ENCODE assay signal across 28 cellular contexts in genomic region chr1:182381962-182382819, GRCh38. TPM values are rescaled to one million over a fixed set of nuclear protein-coding genes. Genes with fewer than 3 reads are reported as not detected.
DNase-seq lines count a peak whose midpoint lies in the region; ATAC-seq and TF ChIP-seq lines count a peak whose summit lies in the region.
"Had no signal": no experiment of that assay in that cellular context is flagged by ENCODE, and none has a peak within 500 bp of the region (broad histone marks: within the 10 kb centered on the region; RNA-seq: fewer than 3 reads in every experiment).

No MANE protein-coding gene starts in this region.

- peaks cover 35% of the 10 kb centered on the region for H3K36me3 Mint-ChIP-seq in effector memory CD8-positive, alpha-beta T cell (ENCODE audit: insufficient read depth)
- peaks cover 19 to 47% (median 22%) of the 10 kb centered on the region in 5 donors for H3K36me3 Mint-ChIP-seq in naive thymus-derived CD4-positive, alpha-beta T cell

- POLR2A ChIA-PET in naive thymus-derived CD4-positive, alpha-beta T cell (lab: Charles Lee), result no interaction called here

- intact Hi-C loops in naive thymus-derived CD4-positive, alpha-beta T cell (cut with micrococcal nuclease), result no loop called here
- intact Hi-C loops in thyroid gland (cut with DNase I), result no loop called here

- 91 to 93% methylated on average over 9 of the region's 9 CpGs for WGBS in thyroid gland, 2 donors

- peaks cover 3% of the 10 kb centered on the region for H3K4me1 ChIP-seq in RWPE2 (ENCODE audit: insufficient read depth, poor library complexity, severe bottlenecking)
- no peaks in the 10 kb centered on the region for H3K4me1 ChIP-seq in naive thymus-derived CD4-positive, alpha-beta T cell (ENCODE audit: control insufficient read depth in 2 of 2, insufficient read depth in 2 of 2, low read length in 2 of 2)
- H3K4me1 ChIP-seq in thyroid gland, result peaks cover 29 to 37% of the 10 kb centered on the region in 2 donors
- H3K4me1 ChIP-seq: adrenal gland, uterus had no signal

- H3K4me3 ChIP-seq in RWPE2 (ENCODE audit: severe bottlenecking), result no peak overlapping the region
- no peak overlapping the region for H3K4me3 ChIP-seq in naive thymus-derived CD4-positive, alpha-beta T cell (ENCODE audit: low read length)
- H3K4me3 ChIP-seq in thyroid gland (replicated peaks in 1 of 3), result no peak overlapping the region
- H3K4me3 ChIP-seq: adrenal gland, ovary, sigmoid colon, uterus had no signal

- no peaks in the 10 kb centered on the region for H3K9me3 ChIP-seq in RWPE2 (ENCODE audit: severe bottlenecking)
- no peaks in the 10 kb centered on the region for H3K9me3 ChIP-seq in naive thymus-derived CD4-positive, alpha-beta T cell (ENCODE audit: control insufficient read depth in 2 of 3, low read length in 3 of 3)
- no peaks in the 10 kb centered on the region for H3K9me3 ChIP-seq in thyroid gland
- H3K9me3 ChIP-seq: adrenal gland, ovary, sigmoid colon, uterus had no signal

- H3K4me1 Mint-ChIP-seq in effector memory CD8-positive, alpha-beta T cell (ENCODE audit: low read depth in 2 of 2), result no peaks in the 10 kb centered on the region
- peaks cover 0 to 8% (median 0%) of the 10 kb centered on the region in 7 donors for H3K4me1 Mint-ChIP-seq in naive thymus-derived CD4-positive, alpha-beta T cell

- no peak for TF ChIP-seq POLR2A in thyroid gland (IDR thresholded peaks at IDR 0.05)

- peak overlapping the region; percentile 3 to 46 for H3K27ac Mint-ChIP-seq in effector memory CD8-positive, alpha-beta T cell
- no peak overlapping the region for H3K27ac Mint-ChIP-seq in naive thymus-derived CD4-positive, alpha-beta T cell
- H3K27ac Mint-ChIP-seq: activated T-cell treated with anti-CD3 and anti-CD28 coated beads, Interleukin-2, amount 50 U/mL, for 24 hours had no signal

- H3K36me3 ChIP-seq in RWPE2 (ENCODE audit: low read depth), result peaks cover 53% of the 10 kb centered on the region
- H3K36me3 ChIP-seq in naive thymus-derived CD4-positive, alpha-beta T cell (ENCODE audit: control insufficient read depth in 2 of 3, insufficient read depth in 3 of 3, low read length in 3 of 3), result peaks cover 0 to 34% (median 0%) of the 10 kb centered on the region in 3 experiments
- H3K36me3 ChIP-seq in thyroid gland, result peaks cover 50 to 53% of the 10 kb centered on the region in 2 donors
- H3K36me3 ChIP-seq: ovary, uterus had no signal

- H3K9me3 Mint-ChIP-seq in effector memory CD8-positive, alpha-beta T cell, result no peaks in the 10 kb centered on the region
- H3K9me3 Mint-ChIP-seq in naive thymus-derived CD4-positive, alpha-beta T cell, result no peaks in the 10 kb centered on the region
- H3K9me3 Mint-ChIP-seq: activated T-cell treated with anti-CD3 and anti-CD28 coated beads, Interleukin-2, amount 50 U/mL, for 24 hours; CD4-positive, alpha-beta memory T cell had no signal

- ATAC-seq in RWPE2 (ENCODE audit: low read depth), result peak; percentile 7; the same call in 1 of the 3 replicates
- no peak for ATAC-seq in effector memory CD8-positive, alpha-beta T cell (replicated peaks)
- peak; percentile 26 for ATAC-seq in naive thymus-derived CD4-positive, alpha-beta T cell
- no peak for ATAC-seq in HG03439 (IDR thresholded peaks at IDR 0.05; ENCODE audit: unreplicated experiment)
- ATAC-seq: foreskin keratinocyte had no signal

- DNase-seq in RWPE2 (ENCODE audit: low spot score) (no peak), thyroid gland (no peak), COR-L47 (lab: John Stamatoyannopoulos, UW) (no peak), GF-D8 (lab: John Stamatoyannopoulos, UW) (no peak)
- no peak for DNase-seq in effector memory CD8-positive, alpha-beta T cell
- DNase-seq in naive thymus-derived CD4-positive, alpha-beta T cell, result no peak
- DNase-seq: activated CD8-positive, alpha-beta memory T cell treated with anti-CD3 and anti-CD28 coated beads for 24 hours; activated T-cell treated with anti-CD3 and anti-CD28 coated beads, Interleukin-2, amount 50 U/mL, for 24 hours; adrenal gland; CD4-positive, alpha-beta memory T cell; dermis blood vessel endothelial cell; GDM1; hippocampal formation; islet precursor cell; MV-4-11; NCI-H2171; ovary; SHP77; sigmoid colon; uterus had no signal

- no peaks in the 10 kb centered on the region for H3K27me3 ChIP-seq in RWPE2 (ENCODE audit: insufficient read depth, poor library complexity, severe bottlenecking)
- H3K27me3 ChIP-seq in naive thymus-derived CD4-positive, alpha-beta T cell (ENCODE audit: control insufficient read depth in 2 of 2, insufficient read depth in 2 of 2, low read length in 2 of 2), result no peaks in the 10 kb centered on the region
- H3K27me3 ChIP-seq in thyroid gland, result no peaks in the 10 kb centered on the region
- H3K27me3 ChIP-seq: adrenal gland, foreskin keratinocyte, ovary, sigmoid colon, uterus had no signal

- CTCF ChIA-PET in naive thymus-derived CD4-positive, alpha-beta T cell (lab: Charles Lee), result no interaction called here

- H3K4me3 Mint-ChIP-seq in effector memory CD8-positive, alpha-beta T cell, result no peak overlapping the region
- H3K4me3 Mint-ChIP-seq in naive thymus-derived CD4-positive, alpha-beta T cell, result no peak overlapping the region
- H3K4me3 Mint-ChIP-seq: activated T-cell treated with anti-CD3 and anti-CD28 coated beads, Interleukin-2, amount 50 U/mL, for 24 hours; CD4-positive, alpha-beta memory T cell had no signal

- H3K27ac ChIP-seq in RWPE2 (ENCODE audit: poor library complexity, severe bottlenecking) (no peak overlapping the region), thyroid gland (peak overlapping the region in 2 of 3 donors; percentile 13 to 40)
- no peak overlapping the region for H3K27ac ChIP-seq in naive thymus-derived CD4-positive, alpha-beta T cell (ENCODE audit: low read depth, low read length)
- H3K27ac ChIP-seq: epithelial cell of prostate, foreskin keratinocyte, KMS-11, ovary, uterus had no signal

- H3K27me3 Mint-ChIP-seq in effector memory CD8-positive, alpha-beta T cell, result no peaks in the 10 kb centered on the region
- H3K27me3 Mint-ChIP-seq in naive thymus-derived CD4-positive, alpha-beta T cell, result no peaks in the 10 kb centered on the region
- H3K27me3 Mint-ChIP-seq: activated T-cell treated with anti-CD3 and anti-CD28 coated beads, Interleukin-2, amount 50 U/mL, for 24 hours; CD4-positive, alpha-beta memory T cell had no signal

- TF ChIP-seq CTCF in RWPE2 (IDR thresholded peaks at IDR 0.05; ENCODE audit: poor library complexity, severe bottlenecking), result no peak
- TF ChIP-seq CTCF in thyroid gland (IDR thresholded peaks at IDR 0.05), result no peak

RNA-seq across cellular contexts. Expression of gene GLUL, which starts 9.4 kb away (rescaled TPM):
- total RNA-seq in naive thymus-derived CD4-positive, alpha-beta T cell, result 100 to 1,000 TPM in 3 of 5 experiments, 10 to 100 TPM in 2; 66.2 to 357 (median 112) TPM
- polyA plus RNA-seq in naive thymus-derived CD4-positive, alpha-beta T cell, result 10 to 100 TPM; 44.9 to 57.8 TPM
- 1,000 to 10,000 TPM; 1,653 to 2,736 (median 2,263) TPM for total RNA-seq in thyroid gland

RNA-seq across cellular contexts. Expression of gene TEDDM1, which starts 18.3 kb away (rescaled TPM):
- not detected for total RNA-seq in naive thymus-derived CD4-positive, alpha-beta T cell
- under 1 TPM; 0.07 TPM for polyA plus RNA-seq in naive thymus-derived CD4-positive, alpha-beta T cell
- not detected for total RNA-seq in thyroid gland
- total RNA-seq: adrenal gland; bronchial epithelial cell; CD4-positive, alpha-beta memory T cell; dermis blood vessel endothelial cell; foreskin keratinocyte; HT-29; lung microvascular endothelial cell; myocyte; ovary; sigmoid colon; uterus had no signal
- polyA plus RNA-seq: adrenal gland; CD4-positive, alpha-beta memory T cell; foreskin keratinocyte; sigmoid colon had no signal

Comparison
In these comparisons a context has a peak if more than half of its experiments do, and no peak if none do; other contexts are left out.
1. ATAC-seq: peak in RWPE2 (single experiment) and naive thymus-derived CD4-positive, alpha-beta T cell (single experiment); none in effector memory CD8-positive, alpha-beta T cell (single experiment) and HG03439 (single experiment).
2. H3K27ac ChIP-seq: peak in thyroid gland (2 of 3); none in RWPE2 (single experiment) and naive thymus-derived CD4-positive, alpha-beta T cell (single experiment).
3. H3K27ac Mint-ChIP-seq: peak in effector memory CD8-positive, alpha-beta T cell (2 of 2); none in naive thymus-derived CD4-positive, alpha-beta T cell (0 of 9).
4. RNA of gene GLUL, which starts 9.4 kb away (total RNA-seq): 1,653 to 2,736 TPM in thyroid gland; 66.2 to 357 TPM in naive thymus-derived CD4-positive, alpha-beta T cell; every median in the first group is over 4 times any median in the second.